ENCODE assay signal across 12 cellular contexts in genomic region chr17:32267690-32268205, GRCh38. TPM values are rescaled to one million over a fixed set of nuclear protein-coding genes. Genes with fewer than 3 reads are reported as not detected.
DNase-seq lines count a peak whose midpoint lies in the region; ATAC-seq lines count a peak whose summit lies in the region.
"Had no signal": no experiment of that assay in that cellular context is flagged by ENCODE, and none has a peak within 500 bp of the region (broad histone marks: within the 10 kb centered on the region; RNA-seq: fewer than 3 reads in every experiment).

No MANE protein-coding gene starts in this region.

- peak overlapping the region; percentile 74 for H3K4me3 ChIP-seq in neuron (ENCODE audit: low read length)

- H2AFZ ChIP-seq in neuron (ENCODE audit: low read depth, low read length) = no peak overlapping the region

- peaks cover 3% of the 10 kb centered on the region for H3K36me3 ChIP-seq in neuron (ENCODE audit: insufficient read depth, low read length)

- DNase-seq in ELR (ENCODE audit: low read depth) (peak; percentile 58), SK-MEL-5 (ENCODE audit: low read depth, low spot score) (peak; percentile 10), caudate nucleus (lab: John Stamatoyannopoulos, UW) (peak in 38 of 61 donors; percentile 16 to 85 (median 44)), NCI-H1105 treated with DMSO at 0.1 percent for 48 hours (lab: John Stamatoyannopoulos, UW) (no peak), inferior parietal cortex (ENCODE audit: extremely low spot score) (no peak)
- DNase-seq: activated CD4-positive, CD25-positive, alpha-beta regulatory T cell treated with anti-CD3 and anti-CD28 coated beads, Interleukin-2, amount 50 U/mL, for 72 hours; effector CD4-positive, alpha-beta T cell; midbrain; NCI-H187 had no signal

- no peak for ATAC-seq in GM21447 (IDR thresholded peaks at IDR 0.05; ENCODE audit: unreplicated experiment)
- no peak for ATAC-seq in HG03457 (IDR thresholded peaks at IDR 0.05; ENCODE audit: unreplicated experiment)

- no peak overlapping the region for H3K27ac ChIP-seq in caudate nucleus (ENCODE audit: low read depth, low read length)

- H3K9me3 ChIP-seq in neuron (ENCODE audit: low read length) = no peaks in the 10 kb centered on the region

- H3K4me1 ChIP-seq in neuron (ENCODE audit: insufficient read depth, low read length) = peaks cover 44% of the 10 kb centered on the region

- in situ Hi-C loops in SK-MEL-5 (cut with HindIII; ENCODE audit: low pct_unique_long_range_greater_than_20kb, low sequenced_read_pairs) = no loop called here

- H3K27me3 ChIP-seq in neuron (ENCODE audit: insufficient read depth, low read length) = no peaks in the 10 kb centered on the region

RNA-seq across cellular contexts. Expression of gene RHBDL3, which starts 2.1 kb away (rescaled TPM):
- 1.9 TPM in 2 replicates for total RNA-seq in SK-MEL-5 (2014; rRNA removed; shearing (Covaris generic))
- polyA plus RNA-seq in SK-MEL-5 (2015; cell fraction: cytosol; rRNA removed) = 1.4 TPM in 2 replicates
- 3.6 and 4.8 TPM in 2 replicates for polyA plus RNA-seq in SK-MEL-5 (2015; cell fraction: nucleus; rRNA removed)

Comparison
In these comparisons a context has a peak if more than half of its experiments do, and no peak if none do; other contexts are left out.
1. DNase-seq: peak in ELR (single experiment), SK-MEL-5 (single experiment) and caudate nucleus (38 of 61); none in NCI-H1105 treated with DMSO at 0.1 percent for 48 hours (single experiment) and inferior parietal cortex (single experiment).